ENCODE assay signal across 17 cellular contexts in genomic region chr9:129241725-129242124, GRCh38.
DNase-seq lines count a peak whose midpoint lies in the region; ATAC-seq and TF ChIP-seq lines count a peak whose summit lies in the region.
"Had no signal": no experiment of that assay in that cellular context is flagged by ENCODE, and none has a peak within 500 bp of the region (broad histone marks: within the 10 kb centered on the region; RNA-seq: fewer than 3 reads in every experiment).

No MANE protein-coding gene starts in this region.

- peak; percentile 8 for DNase-seq in left ventricle myocardium inferior
- DNase-seq in right atrium auricular region (ENCODE audit: low spot score): no peak
- DNase-seq in IMR-90: no peak
- peak; percentile 67 for DNase-seq in mesenteric fat pad (ENCODE audit: low spot score)
- no peak for DNase-seq in NCI-H1930 (lab: John Stamatoyannopoulos, UW)
- DNase-seq in NCI-H2227 treated with DMSO at 0.1 percent for 48 hours (lab: John Stamatoyannopoulos, UW): no peak
- DNase-seq: CD4-positive, alpha-beta memory T cell; GF-D8; MM.1S; NCI-H1105 treated with DMSO at 0.1 percent for 48 hours; NCI-H187; NCI-H2171; NCI-H510A treated with DMSO at 0.1 percent for 48 hours; SJCRH30 had no signal

- H3K9ac ChIP-seq in IMR-90 (ENCODE audit: low read depth, low read length) (no peak overlapping the region), subcutaneous abdominal adipose tissue (ENCODE audit: low read length in 5 of 5) (no peak overlapping the region)

- TF ChIP-seq CTCF in left ventricle myocardium inferior (IDR thresholded peaks at IDR 0.05; ENCODE audit: borderline replicate concordance) (no peak), right atrium auricular region (IDR thresholded peaks at IDR 0.05) (no peak), IMR-90 (conservative IDR thresholded peaks at IDR 0.05; ENCODE audit: low read depth, low read length) (no peak)

- H3K9me3 ChIP-seq in left ventricle myocardium inferior (replicated peaks) (no peaks in the 10 kb centered on the region), right atrium auricular region (no peaks in the 10 kb centered on the region), IMR-90 (ENCODE audit: control insufficient read depth, insufficient read depth, low read length) (no peaks in the 10 kb centered on the region), subcutaneous abdominal adipose tissue (ENCODE audit: control insufficient read depth in 5 of 5, low read length in 5 of 5) (no peaks in the 10 kb centered on the region)
- H3K9me3 ChIP-seq: A549, SJCRH30 had no signal

- H3K27me3 Mint-ChIP-seq in stimulated activated memory B cell treated with anti-CD40 and anti-IgM and Interleukin-4, amounts not matched to agents 10 μg/mL and 1 μg/mL and 100 μg/mL, for 72 hours: peaks cover 72% of the 10 kb centered on the region
- H3K27me3 Mint-ChIP-seq: CD4-positive, alpha-beta memory T cell had no signal

- BruUV-seq in IMR-90 (replicated peaks; lab: Mats Ljungman, UMichigan): no TSS peak

- peaks cover 17% of the 10 kb centered on the region for H3K4me1 Mint-ChIP-seq in stimulated activated memory B cell treated with anti-CD40 and anti-IgM and Interleukin-4, amounts not matched to agents 10 μg/mL and 1 μg/mL and 100 μg/mL, for 72 hours

- no peaks in the 10 kb centered on the region for H3K9me3 Mint-ChIP-seq in stimulated activated memory B cell treated with anti-CD40 and anti-IgM and Interleukin-4, amounts not matched to agents 10 μg/mL and 1 μg/mL and 100 μg/mL, for 72 hours
- H3K9me3 Mint-ChIP-seq: CD4-positive, alpha-beta memory T cell had no signal

- CTCF ChIA-PET in IMR-90 (lab: Yijun Ruan, JAX): no interaction called here

- intact Hi-C loops in left ventricle myocardium inferior (cut with micrococcal nuclease) (no loop called here), IMR-90 (cut with micrococcal nuclease) (no loop called here)

- H3K4me3 ChIP-seq in left ventricle myocardium inferior (no peak overlapping the region), right atrium auricular region (no peak overlapping the region), IMR-90 (ENCODE audit: insufficient read depth, low read depth, low read length) (no peak overlapping the region), subcutaneous abdominal adipose tissue (ENCODE audit: low read depth in 1 of 5, low read length in 5 of 5) (no peak overlapping the region)
- H3K4me3 ChIP-seq: A549, SJCRH30 had no signal

- dilution Hi-C loops in IMR-90 (cut with HindIII; ENCODE audit: low sequenced_read_pairs, unreplicated experiment): no loop called here

- H4K5ac ChIP-seq in IMR-90 (ENCODE audit: low read depth, low read length): no peak overlapping the region

- no peak overlapping the region for H2BK5ac ChIP-seq in IMR-90 (ENCODE audit: low read depth, low read length, poor library complexity, severe bottlenecking)

- H3K27ac ChIP-seq in left ventricle myocardium inferior (replicated peaks) (no peak overlapping the region), right atrium auricular region (no peak overlapping the region), IMR-90 (ENCODE audit: insufficient read depth, low read length) (no peak overlapping the region), subcutaneous abdominal adipose tissue (ENCODE audit: low read depth, low read length) (peak overlapping the region; percentile 71)
- H3K27ac ChIP-seq: SJCRH30 had no signal

- POLR2A ChIA-PET in IMR-90 (lab: Charles Lee; ENCODE audit: unreplicated experiment): no interaction called here

- no peaks in the 10 kb centered on the region for H3K27me3 ChIP-seq in left ventricle myocardium inferior (ENCODE audit: low read depth)
- H3K27me3 ChIP-seq in right atrium auricular region: no peaks in the 10 kb centered on the region
- no peaks in the 10 kb centered on the region for H3K27me3 ChIP-seq in IMR-90 (ENCODE audit: control insufficient read depth, insufficient read depth, low read length)
- H3K27me3 ChIP-seq in subcutaneous abdominal adipose tissue (ENCODE audit: control insufficient read depth in 5 of 5, insufficient read depth in 4 of 5, low read length in 5 of 5): peaks cover 0 to 3% (median 0%) of the 10 kb centered on the region in 5 donors

- no peak overlapping the region for H3K14ac ChIP-seq in IMR-90 (replicated peaks; ENCODE audit: low read depth, low read length)

- no peak overlapping the region for H4K91ac ChIP-seq in IMR-90 (ENCODE audit: insufficient read depth, low read depth, low read length)

- no peak overlapping the region for H3K4ac ChIP-seq in IMR-90 (ENCODE audit: low read depth, low read length)

- no peak overlapping the region; the same call in 2 of the 3 replicates for H2BK15ac ChIP-seq in IMR-90 (ENCODE audit: low read depth, low read length)

- H3K79me1 ChIP-seq in IMR-90 (ENCODE audit: low read depth in 1 of 2, low read length in 2 of 2): no peaks in the 10 kb centered on the region

- no peak for ATAC-seq in IMR-90 (ENCODE audit: low read depth)
- no peak for ATAC-seq in stimulated activated memory B cell treated with anti-CD40 and anti-IgM and Interleukin-4, amounts not matched to agents 10 μg/mL and 1 μg/mL and 100 μg/mL, for 72 hours
- ATAC-seq: A549 had no signal

- no peaks in the 10 kb centered on the region for H3K36me3 Mint-ChIP-seq in stimulated activated memory B cell treated with anti-CD40 and anti-IgM and Interleukin-4, amounts not matched to agents 10 μg/mL and 1 μg/mL and 100 μg/mL, for 72 hours
- H3K36me3 Mint-ChIP-seq: CD4-positive, alpha-beta memory T cell had no signal

- no peak overlapping the region for H2AK9ac ChIP-seq in IMR-90 (replicated peaks; ENCODE audit: low read depth, low read length, poor library complexity)

- no peak overlapping the region for H3K4me2 ChIP-seq in IMR-90 (ENCODE audit: low read depth, low read length)
- H3K4me2 ChIP-seq: A549 had no signal

- no peak overlapping the region for H3K18ac ChIP-seq in IMR-90 (ENCODE audit: low read depth, low read length)

- no peak overlapping the region for H3K27ac Mint-ChIP-seq in stimulated activated memory B cell treated with anti-CD40 and anti-IgM and Interleukin-4, amounts not matched to agents 10 μg/mL and 1 μg/mL and 100 μg/mL, for 72 hours

- no peak for TF ChIP-seq POLR2A in IMR-90 (IDR thresholded peaks at IDR 0.05; ENCODE audit: low read depth, low read length)

- H4K8ac ChIP-seq in IMR-90 (ENCODE audit: low read depth in 2 of 2, low read length in 2 of 2): no peak overlapping the region

- no peak overlapping the region for H2BK20ac ChIP-seq in IMR-90 (ENCODE audit: low read depth, low read length)

- H3K23ac ChIP-seq in IMR-90 (ENCODE audit: low read depth, low read length): no peak overlapping the region

- in situ Hi-C loops in IMR-90 (cut with MboI; ENCODE audit: low sequenced_read_pairs): no loop called here

- H3K4me3 Mint-ChIP-seq in stimulated activated memory B cell treated with anti-CD40 and anti-IgM and Interleukin-4, amounts not matched to agents 10 μg/mL and 1 μg/mL and 100 μg/mL, for 72 hours: no peak overlapping the region
- H3K4me3 Mint-ChIP-seq: CD4-positive, alpha-beta memory T cell had no signal

- H3K4me1 ChIP-seq in left ventricle myocardium inferior: no peaks in the 10 kb centered on the region
- peaks cover 0 to 8% of the 10 kb centered on the region in 2 donors for H3K4me1 ChIP-seq in right atrium auricular region
- peaks cover 14% of the 10 kb centered on the region for H3K4me1 ChIP-seq in IMR-90 (ENCODE audit: control insufficient read depth, insufficient read depth, low read length)
- peaks cover 3 to 14% (median 9%) of the 10 kb centered on the region in 5 donors for H3K4me1 ChIP-seq in subcutaneous abdominal adipose tissue (ENCODE audit: control insufficient read depth in 5 of 5, insufficient read depth in 5 of 5, low read length in 5 of 5)

- no peaks in the 10 kb centered on the region for H4K20me1 ChIP-seq in IMR-90 (ENCODE audit: insufficient read depth, low read length)

- WGBS in IMR-90 (ENCODE audit: extremely low coverage in 2 of 2, insufficient read length in 1 of 2), 2 experiments: 100% methylated on average over 1 of the region's 2 CpGs; no CpG with 5 or more reads in 1 of the 2 experiments

- H2BK120ac ChIP-seq in IMR-90 (ENCODE audit: low read depth, low read length): no peak overlapping the region

- H2AK5ac ChIP-seq in IMR-90 (ENCODE audit: low read depth, low read length): 0 out of 2 replicates have a peak overlapping the region, but pooled peaks have one; percentile 16

- no peaks in the 10 kb centered on the region for H3K36me3 ChIP-seq in left ventricle myocardium inferior
- H3K36me3 ChIP-seq in right atrium auricular region: no peaks in the 10 kb centered on the region
- H3K36me3 ChIP-seq in IMR-90 (ENCODE audit: control insufficient read depth, insufficient read depth, low read length): no peaks in the 10 kb centered on the region
- no peaks in the 10 kb centered on the region for H3K36me3 ChIP-seq in subcutaneous abdominal adipose tissue (ENCODE audit: control insufficient read depth in 5 of 5, insufficient read depth in 5 of 5, low read length in 5 of 5)
- H3K36me3 ChIP-seq: SJCRH30 had no signal

- no peaks in the 10 kb centered on the region; the same call in 1 of the 2 replicates for H3K9me1 ChIP-seq in IMR-90 (ENCODE audit: insufficient read depth, low read length)

- H2AFZ ChIP-seq in IMR-90 (replicated peaks; ENCODE audit: low read length, poor library complexity): no peak overlapping the region

- H3K56ac ChIP-seq in IMR-90 (ENCODE audit: extremely low read depth, insufficient read depth, low read length): no peak overlapping the region

- TF ChIP-seq RAD21 in IMR-90 (IDR thresholded peaks at IDR 0.05; ENCODE audit: low read length): no peak

TF ChIP-seq in IMR-90, 13 proteins besides CTCF, POLR2A, EP300 and RAD21:
- TF ChIP-seq MAFK (IDR thresholded peaks at IDR 0.05; ENCODE audit: low read depth, low read length): no peak
- TF ChIP-seq NFE2L2 (IDR thresholded peaks at IDR 0.05; ENCODE audit: low read depth, low read length): no peak
- TF ChIP-seq SMC3 (IDR thresholded peaks at IDR 0.05; ENCODE audit: low read depth, low read length): no peak
- no peak for TF ChIP-seq RFX5 (IDR thresholded peaks at IDR 0.05; ENCODE audit: low read depth, low read length)
- TF ChIP-seq MXI1 (IDR thresholded peaks at IDR 0.05; ENCODE audit: borderline replicate concordance, low read depth, low read length): no peak
- TF ChIP-seq RCOR1 (IDR thresholded peaks at IDR 0.05; ENCODE audit: insufficient replicate concordance, low read length): no peak

Comparison
In these comparisons a context has a peak if more than half of its experiments do, and no peak if none do; other contexts are left out.
1. DNase-seq: peak in left ventricle myocardium inferior (single experiment) and mesenteric fat pad (single experiment); none in right atrium auricular region (single experiment), IMR-90 (single experiment), NCI-H1930 (0 of 2) and NCI-H2227 treated with DMSO at 0.1 percent for 48 hours (single experiment).